ENCODE assay signal across 15 cellular contexts in the genomic region with DNA sequence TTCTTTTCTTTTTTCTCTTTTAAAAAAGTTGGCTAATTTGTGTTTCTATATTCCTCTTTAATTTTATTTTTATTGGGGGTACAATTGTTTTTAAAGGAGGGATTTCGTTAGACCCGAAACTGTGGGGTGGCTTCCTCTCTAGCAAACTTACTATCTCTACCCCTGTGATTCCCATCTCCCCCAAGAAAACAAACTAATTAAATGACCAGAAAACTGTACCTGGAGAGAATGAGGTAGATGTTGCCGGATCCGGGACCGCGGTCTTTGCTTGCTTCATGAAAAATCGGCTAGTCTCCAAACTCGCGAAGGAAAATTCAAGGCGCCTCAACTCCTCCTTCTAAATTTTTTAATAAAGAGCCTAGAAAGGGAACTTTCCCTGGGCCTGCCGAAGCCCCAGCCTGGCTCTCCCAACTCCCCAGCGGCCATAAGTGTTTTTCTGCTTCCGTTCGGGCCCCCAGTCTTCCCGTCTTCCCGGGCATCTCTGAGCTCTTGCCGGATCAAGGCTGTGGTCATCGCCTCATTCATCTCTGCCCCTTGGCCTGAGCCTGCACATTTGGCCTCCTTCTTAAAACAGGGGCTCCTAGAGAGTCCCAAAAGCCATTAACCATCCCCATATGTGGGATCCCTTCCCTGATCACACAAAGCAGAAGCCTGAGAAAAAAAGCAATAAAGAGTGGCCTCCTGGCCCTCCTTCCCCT. TPM values are rescaled to one million over a fixed set of nuclear protein-coding genes. Genes with fewer than 3 reads are reported as not detected.
A peak's percentile ranks its signal among the peaks of the same experiment; 100 is the strongest.
DNase-seq lines count a peak whose midpoint lies in the region; ATAC-seq and TF ChIP-seq lines count a peak whose summit lies in the region.
"Not testable (repeated sequence)": the region's sequence is repeated elsewhere in the genome, so short reads cannot be mapped to it uniquely, and the experiment has no call there.
"Had no signal": no experiment of that assay in that cellular context is flagged by ENCODE, and none has a peak within 500 bp of the region (broad histone marks: within the 10 kb centered on the region; RNA-seq: fewer than 3 reads in every experiment).

No MANE protein-coding gene starts in this region.

- peak overlapping the region; percentile 86 to 98 for H3K27ac Mint-ChIP-seq in effector memory CD8-positive, alpha-beta T cell
- H3K27ac Mint-ChIP-seq in naive thymus-derived CD8-positive, alpha-beta T cell, result peak overlapping the region; percentile 91 to 98 (median 96)

- peak overlapping the region; percentile 52; the same call in 1 of the 2 replicates for H3K27ac ChIP-seq in DND-41 (ENCODE audit: low read length)
- peak overlapping the region; percentile 82 for H3K27ac ChIP-seq in WERI-Rb-1
- peak overlapping the region; percentile 62 for H3K27ac ChIP-seq in hepatocyte
- H3K27ac ChIP-seq in gastrocnemius medialis, result peak overlapping the region in 3 of 4 donors; percentile 30 to 63 (median 58)
- peak overlapping the region; percentile 40 to 77 (median 57) for H3K27ac ChIP-seq in transverse colon

- POLR2A ChIA-PET in naive thymus-derived CD8-positive, alpha-beta T cell (lab: Charles Lee), result not testable (repeated sequence)

- not testable (repeated sequence) for H3K9me3 Mint-ChIP-seq in effector memory CD8-positive, alpha-beta T cell; naive thymus-derived CD8-positive, alpha-beta T cell

- H3K36me3 Mint-ChIP-seq in effector memory CD8-positive, alpha-beta T cell (ENCODE audit: insufficient read depth), result peaks cover 10% of the 10 kb centered on the region
- not testable (repeated sequence) for H3K36me3 Mint-ChIP-seq in naive thymus-derived CD8-positive, alpha-beta T cell

- H3K4me1 ChIP-seq in DND-41 (ENCODE audit: insufficient read depth, low read length), result peaks cover 22% of the 10 kb centered on the region
- H3K4me1 ChIP-seq in adipocyte (ENCODE audit: control insufficient read depth, insufficient read depth, low read length); hepatocyte (ENCODE audit: insufficient read depth); gastrocnemius medialis; transverse colon: not testable (repeated sequence)

- H4K20me1 ChIP-seq in DND-41 (ENCODE audit: insufficient read depth, low read length); hepatocyte (ENCODE audit: insufficient read depth, poor library complexity, severe bottlenecking): not testable (repeated sequence)

- not testable (repeated sequence) for ATAC-seq in DND-41 (ENCODE audit: insufficient read depth, low read depth); effector memory CD8-positive, alpha-beta T cell (replicated peaks); naive thymus-derived CD8-positive, alpha-beta T cell; gastrocnemius medialis

- in situ Hi-C loops in gastrocnemius medialis (cut with MboI; ENCODE audit: low sequenced_read_pairs in 4 of 4); transverse colon (cut with MboI; ENCODE audit: low pct_ligation_motif_present in 1 of 4, low pct_unique_long_range_greater_than_20kb in 1 of 4, low sequenced_read_pairs in 3 of 4): not testable (repeated sequence)

- DNase-seq in DND-41; WERI-Rb-1; adipocyte (ENCODE audit: low read depth); effector memory CD8-positive, alpha-beta T cell; hepatocyte (ENCODE audit: low spot score); naive thymus-derived CD8-positive, alpha-beta T cell; gastrocnemius medialis; transverse colon: not testable (repeated sequence)

- H3K4me1 Mint-ChIP-seq in effector memory CD8-positive, alpha-beta T cell (ENCODE audit: low read depth in 2 of 2), result peaks cover 19 to 37% of the 10 kb centered on the region in 2 donors
- peaks cover 18 to 47% (median 32%) of the 10 kb centered on the region in 4 donors for H3K4me1 Mint-ChIP-seq in naive thymus-derived CD8-positive, alpha-beta T cell

- intact Hi-C loops in gastrocnemius medialis (cut with DNase I; ENCODE audit: low total_unique reads); transverse colon (cut with DNase I; ENCODE audit: low total_unique reads): not testable (repeated sequence)

- 0 out of 2 replicates have a peak overlapping the region, but pooled peaks have one; percentile 19 for H2AFZ ChIP-seq in DND-41 (ENCODE audit: low read depth, low read length)
- not testable (repeated sequence) for H2AFZ ChIP-seq in hepatocyte

- not testable (repeated sequence) for H3K9me2 ChIP-seq in hepatocyte (replicated peaks; ENCODE audit: insufficient read depth)

- not testable (repeated sequence) for H3K9me3 ChIP-seq in DND-41 (ENCODE audit: insufficient read depth, low read length, severe bottlenecking); WERI-Rb-1 (ENCODE audit: severe bottlenecking); adipocyte (ENCODE audit: control insufficient read depth, low read length); hepatocyte (ENCODE audit: low read depth); gastrocnemius medialis; transverse colon

- H3K4me3 ChIP-seq in DND-41 (ENCODE audit: low read depth in 1 of 2, low read length in 2 of 2); WERI-Rb-1 (ENCODE audit: low read depth, low read length); hepatocyte; gastrocnemius medialis: not testable (repeated sequence)
- H3K4me3 ChIP-seq in adipocyte (ENCODE audit: low read length), result peak overlapping the region; percentile 66
- peak overlapping the region in 1 of 4 donors; percentile 16 for H3K4me3 ChIP-seq in transverse colon

- H3K36me3 ChIP-seq in DND-41 (ENCODE audit: insufficient read depth, low read length); WERI-Rb-1; adipocyte (ENCODE audit: control insufficient read depth, insufficient read depth, low read length, severe bottlenecking); hepatocyte (replicated peaks; ENCODE audit: insufficient read depth, low read depth); gastrocnemius medialis; transverse colon: not testable (repeated sequence)

- not testable (repeated sequence) for H3K27me3 ChIP-seq in DND-41 (ENCODE audit: insufficient read depth, low read length, poor library complexity); WERI-Rb-1 (ENCODE audit: insufficient read depth, low read depth, severe bottlenecking); adipocyte (replicated peaks; ENCODE audit: control insufficient read depth, insufficient read depth, low read length); gastrocnemius medialis
- peaks cover 19% of the 10 kb centered on the region for H3K27me3 ChIP-seq in hepatocyte
- peaks cover 64% of the 10 kb centered on the region for H3K27me3 ChIP-seq in transverse colon

- peak overlapping the region; percentile 83; the same call in 1 of the 2 replicates for H3K4me2 ChIP-seq in DND-41 (ENCODE audit: insufficient read depth, low read length)
- peak overlapping the region; percentile 73 for H3K4me2 ChIP-seq in hepatocyte

- not testable (repeated sequence) for H3K79me2 ChIP-seq in DND-41 (ENCODE audit: insufficient read depth, low read length); hepatocyte

- TF ChIP-seq CTCF in DND-41 (IDR thresholded peaks at IDR 0.05; ENCODE audit: borderline replicate concordance, extremely low read depth, low read length, poor library complexity, severe bottlenecking); WERI-Rb-1 (IDR thresholded peaks at IDR 0.05; ENCODE audit: low read depth, low read length); hepatocyte (IDR thresholded peaks at IDR 0.05; ENCODE audit: poor library complexity); gastrocnemius medialis (IDR thresholded peaks at IDR 0.05 in 4 of 5, conservative IDR thresholded peaks at IDR 0.05 in 1 of 5); transverse colon (IDR thresholded peaks at IDR 0.05): not testable (repeated sequence)

- H3K9ac ChIP-seq in DND-41 (ENCODE audit: low read depth, low read length) (peak overlapping the region; percentile 78), adipocyte (ENCODE audit: low read length) (peak overlapping the region; percentile 81)

- TF ChIP-seq EP300 in transverse colon (IDR thresholded peaks at IDR 0.05; ENCODE audit: low read depth), result not testable (repeated sequence)

- WGBS in hepatocyte (ENCODE audit: low lambda C conversion rate, missing lambda C conversion rate), result 51% methylated on average over 18 of the region's 18 CpGs
- 86 to 95% methylated on average over 13 to 18 of the region's 18 CpGs for WGBS in transverse colon (ENCODE audit: low coverage in 1 of 2), 2 donors

- H3K27me3 Mint-ChIP-seq in effector memory CD8-positive, alpha-beta T cell; naive thymus-derived CD8-positive, alpha-beta T cell: not testable (repeated sequence)

- TF ChIP-seq POLR2A in gastrocnemius medialis (IDR thresholded peaks at IDR 0.05); transverse colon (IDR thresholded peaks at IDR 0.05): not testable (repeated sequence)

- peak overlapping the region in 1 of 2 donors; percentile 86 for H3K4me3 Mint-ChIP-seq in effector memory CD8-positive, alpha-beta T cell
- peak overlapping the region in 9 of 10 donors; percentile 1 to 94 (median 82) for H3K4me3 Mint-ChIP-seq in naive thymus-derived CD8-positive, alpha-beta T cell

RNA-seq across cellular contexts. Expression of a gene that starts 26.5 kb away (rescaled TPM):
- total RNA-seq in hepatocyte (1.5 and 2.1 TPM in 2 replicates), gastrocnemius medialis (1 to 10 TPM in 1 of 4 donors, under 1 TPM in 3; 0.51 to 2.0 (median 0.71) TPM), transverse colon (under 1 TPM in 2 of 4 donors, not detected in 2; 0.64 to 0.68 TPM)
- polyA plus RNA-seq in hepatocyte, result 4.4 and 4.8 TPM in 2 replicates
- total RNA-seq in naive thymus-derived CD8-positive, alpha-beta T cell, result under 1 TPM; 0.63 to 0.65 TPM
- polyA plus RNA-seq in naive thymus-derived CD8-positive, alpha-beta T cell, result under 1 TPM in 2 of 3 donors, not detected in 1; 0.25 to 0.43 TPM
- total RNA-seq: H9, HepG2, left ventricle myocardium superior had no signal
- polyA plus RNA-seq: AG04450, HepG2 had no signal

RNA-seq across cellular contexts. Expression of a gene that starts 47.3 kb away (rescaled TPM):
- total RNA-seq in hepatocyte (0.20 and 0.40 TPM in 2 replicates), gastrocnemius medialis (1 to 10 TPM in 1 of 4 donors, under 1 TPM in 1, not detected in 2; 0.36 to 1.4 TPM), transverse colon (under 1 TPM in 2 of 4 donors, not detected in 2; 0.27 to 0.60 TPM)
- polyA plus RNA-seq in hepatocyte, result 0.18 and 1.1 TPM in 2 replicates
- not detected for total RNA-seq in naive thymus-derived CD8-positive, alpha-beta T cell
- not detected for polyA plus RNA-seq in naive thymus-derived CD8-positive, alpha-beta T cell
- total RNA-seq: activated CD4-positive, alpha-beta memory T cell treated with anti-CD3 and anti-CD28 coated beads for 36 hours; activated naive CD4-positive, alpha-beta T cell treated with anti-CD3 and anti-CD28 coated beads, Interleukin-2, amount 50 U/mL, for 72 hours; activated T-helper 17 cell treated with anti-CD3 and anti-CD28 coated beads, Interleukin-2, amount 50 U/mL, for 72 hours; H9; HepG2; left ventricle myocardium superior had no signal
- polyA plus RNA-seq: AG04450, HepG2 had no signal

RNA-seq across cellular contexts. Expression of a gene that starts 51.9 kb away (rescaled TPM):
- 2.6 and 4.5 TPM in 2 replicates for total RNA-seq in hepatocyte
- polyA plus RNA-seq in hepatocyte, result 11.1 and 12.1 TPM in 2 replicates
- total RNA-seq in naive thymus-derived CD8-positive, alpha-beta T cell, result not detected
- not detected for polyA plus RNA-seq in naive thymus-derived CD8-positive, alpha-beta T cell
- total RNA-seq in gastrocnemius medialis, result 1 to 10 TPM; 1.0 to 4.7 (median 3.8) TPM
- under 1 TPM in 1 of 4 donors, not detected in 3; 0.48 TPM for total RNA-seq in transverse colon
- total RNA-seq: activated CD4-positive, alpha-beta memory T cell treated with anti-CD3 and anti-CD28 coated beads for 36 hours; activated naive CD4-positive, alpha-beta T cell treated with anti-CD3 and anti-CD28 coated beads, Interleukin-2, amount 50 U/mL, for 72 hours; activated T-helper 17 cell treated with anti-CD3 and anti-CD28 coated beads, Interleukin-2, amount 50 U/mL, for 72 hours; H9; HepG2 had no signal
- polyA plus RNA-seq: HepG2 had no signal
